ENCODE assay signal across 28 cellular contexts in genomic region chr17:78348055-78348745, GRCh38. TPM values are rescaled to one million over a fixed set of nuclear protein-coding genes. Genes with fewer than 3 reads are reported as not detected.
DNase-seq lines count a peak whose midpoint lies in the region; ATAC-seq and TF ChIP-seq lines count a peak whose summit lies in the region.
"Had no signal": no experiment of that assay in that cellular context is flagged by ENCODE, and none has a peak within 500 bp of the region (broad histone marks: within the 10 kb centered on the region; RNA-seq: fewer than 3 reads in every experiment).

No MANE protein-coding gene starts in this region.

- no peak overlapping the region for H2BK120ac ChIP-seq in mesendoderm (ENCODE audit: low read depth, low read length)

- H3K36me3 ChIP-seq in CD8-positive, alpha-beta T cell (ENCODE audit: insufficient read depth, low read length) = no peaks in the 10 kb centered on the region
- H3K36me3 ChIP-seq in mesendoderm (ENCODE audit: control insufficient read depth, insufficient read depth, low read length) = no peaks in the 10 kb centered on the region
- H3K36me3 ChIP-seq: adrenal gland, lower lobe of right lung, neutrophil, thyroid gland had no signal

- H3K4ac ChIP-seq in mesendoderm (ENCODE audit: low read depth, low read length) = no peak overlapping the region

- no peaks in the 10 kb centered on the region for H3K27me3 ChIP-seq in CD4-positive, alpha-beta T cell (ENCODE audit: control insufficient read depth, insufficient read depth, low read length)
- H3K27me3 ChIP-seq in CD8-positive, alpha-beta T cell (ENCODE audit: insufficient read depth, low read length) = no peaks in the 10 kb centered on the region
- no peaks in the 10 kb centered on the region for H3K27me3 ChIP-seq in mesendoderm (ENCODE audit: insufficient read depth, low read length, poor library complexity)
- H3K27me3 ChIP-seq: adrenal gland, body of pancreas, thyroid gland had no signal

- H2BK15ac ChIP-seq in mesendoderm (replicated peaks; ENCODE audit: low read depth) = no peak overlapping the region

- no peaks in the 10 kb centered on the region for H3K9me3 ChIP-seq in CD4-positive, alpha-beta T cell (ENCODE audit: control insufficient read depth, low read length)
- no peaks in the 10 kb centered on the region for H3K9me3 ChIP-seq in CD8-positive, alpha-beta T cell (ENCODE audit: low read length)
- H3K9me3 ChIP-seq: adrenal gland, body of pancreas, lower lobe of right lung, neutrophil, psoas muscle, thyroid gland had no signal

- no peak overlapping the region for H2AK5ac ChIP-seq in mesendoderm (ENCODE audit: low read length)

- no peaks in the 10 kb centered on the region for H3K79me2 ChIP-seq in mesendoderm (ENCODE audit: control insufficient read depth, insufficient read depth, low read length)

- peak overlapping the region; percentile 5 for H3K56ac ChIP-seq in mesendoderm (ENCODE audit: low read length)

- H3K27me3 Mint-ChIP-seq in CD4-positive, alpha-beta T cell = no peaks in the 10 kb centered on the region
- H3K27me3 Mint-ChIP-seq in CD8-positive, alpha-beta T cell (ENCODE audit: low read depth) = no peaks in the 10 kb centered on the region
- H3K27me3 Mint-ChIP-seq in activated T-helper 17 cell treated with anti-CD3 and anti-CD28 coated beads, Interleukin-2, amount 50 U/mL, for 72 hours = no peaks in the 10 kb centered on the region
- no peaks in the 10 kb centered on the region for H3K27me3 Mint-ChIP-seq in activated CD4-positive, alpha-beta memory T cell treated with anti-CD3 and anti-CD28 coated beads, Interleukin-2, amount 10 ng/mL, durations not matched to agents 7 days and 5 days
- H3K27me3 Mint-ChIP-seq: CD4-positive, CD25-positive, alpha-beta regulatory T cell had no signal

- H2BK5ac ChIP-seq in mesendoderm (ENCODE audit: low read length) = no peak overlapping the region

- no peaks in the 10 kb centered on the region for H3K79me1 ChIP-seq in mesendoderm (ENCODE audit: low read length)

- H3K23ac ChIP-seq in mesendoderm (ENCODE audit: low read length) = no peak overlapping the region

- no peak for ATAC-seq in CD4-positive, alpha-beta T cell (ENCODE audit: poor library complexity)
- no peak for ATAC-seq in CD8-positive, alpha-beta T cell
- ATAC-seq in activated T-helper 17 cell treated with anti-CD3 and anti-CD28 coated beads, Interleukin-2, amount 50 U/mL, for 72 hours (replicated peaks) = peak; percentile 28
- no peak for ATAC-seq in GM18520 (IDR thresholded peaks at IDR 0.05; ENCODE audit: unreplicated experiment)
- no peak for ATAC-seq in HG02973 (IDR thresholded peaks at IDR 0.05; ENCODE audit: unreplicated experiment)
- ATAC-seq: PC-3, psoas muscle, Right ventricle myocardium inferior had no signal

- no peak overlapping the region for H4K8ac ChIP-seq in mesendoderm (ENCODE audit: low read depth, low read length)

- H3K9ac ChIP-seq in mesendoderm (ENCODE audit: low read length) = no peak overlapping the region

- no peak overlapping the region for H4K5ac ChIP-seq in mesendoderm (ENCODE audit: low read length)

- peaks cover 85% of the 10 kb centered on the region for H3K4me1 Mint-ChIP-seq in CD4-positive, alpha-beta T cell (ENCODE audit: low read depth)
- H3K4me1 Mint-ChIP-seq in CD8-positive, alpha-beta T cell (ENCODE audit: low read depth) = peaks cover 69% of the 10 kb centered on the region
- H3K4me1 Mint-ChIP-seq in activated T-helper 17 cell treated with anti-CD3 and anti-CD28 coated beads, Interleukin-2, amount 50 U/mL, for 72 hours = peaks cover 47% of the 10 kb centered on the region
- peaks cover 74% of the 10 kb centered on the region for H3K4me1 Mint-ChIP-seq in activated CD4-positive, alpha-beta memory T cell treated with anti-CD3 and anti-CD28 coated beads, Interleukin-2, amount 10 ng/mL, durations not matched to agents 7 days and 5 days

- H3K18ac ChIP-seq in mesendoderm (ENCODE audit: low read length) = no peak overlapping the region

- POLR2A ChIA-PET in CD4-positive, alpha-beta T cell (lab: Charles Lee) = interaction anchor here (0.6 to 1.2 kb wide), 7 partner anchors 8 to 90 kb away, joined by 3 to 5 read pairs (median 3); partner anchors contain the start of gene SOCS3
- POLR2A ChIA-PET in CD8-positive, alpha-beta T cell (lab: Charles Lee) = interaction anchor here (0.6 kb wide), 1 partner anchor 39 kb away, joined by 3 read pairs; no protein-coding TSS in a partner anchor
- POLR2A ChIA-PET in activated CD4-positive, alpha-beta memory T cell treated with anti-CD3 and anti-CD28 coated beads, Interleukin-2, amount 10 ng/mL, durations not matched to agents 7 days and 5 days (lab: Charles Lee) = interaction anchor here (0.7 to 1.2 kb wide), 4 partner anchors 8 to 36 kb away, joined by 3 to 5 read pairs (median 3); no protein-coding TSS in a partner anchor

- H3K4me2 ChIP-seq in mesendoderm (ENCODE audit: low read length) = no peak overlapping the region

- no peak overlapping the region for H3K4me3 Mint-ChIP-seq in CD4-positive, alpha-beta T cell
- no peak overlapping the region for H3K4me3 Mint-ChIP-seq in CD8-positive, alpha-beta T cell
- H3K4me3 Mint-ChIP-seq in activated T-helper 17 cell treated with anti-CD3 and anti-CD28 coated beads, Interleukin-2, amount 50 U/mL, for 72 hours = peak overlapping the region; percentile 15
- H3K4me3 Mint-ChIP-seq in activated CD4-positive, alpha-beta memory T cell treated with anti-CD3 and anti-CD28 coated beads, Interleukin-2, amount 10 ng/mL, durations not matched to agents 7 days and 5 days = no peak overlapping the region

- no peak for TF ChIP-seq CTCF in CD4-positive, alpha-beta T cell (IDR thresholded peaks at IDR 0.05)
- no peak for TF ChIP-seq CTCF in CD8-positive, alpha-beta T cell (IDR thresholded peaks at IDR 0.05)

- no peak for DNase-seq in CD4-positive, alpha-beta T cell
- no peak for DNase-seq in CD8-positive, alpha-beta T cell
- DNase-seq in mesendoderm (no peak), GF-D8 (lab: John Stamatoyannopoulos, UW) (no peak)
- no peak for DNase-seq in activated CD4-positive, alpha-beta memory T cell treated with anti-CD3 and anti-CD28 coated beads, Interleukin-2, amount 10 ng/mL, durations not matched to agents 7 days and 5 days
- DNase-seq: activated CD8-positive, alpha-beta memory T cell treated with anti-CD3 and anti-CD28 coated beads, Interleukin-2, amount 50 U/mL, for 4 hours; activated effector memory CD4-positive, alpha-beta T cell treated with anti-CD3 and anti-CD28 coated beads, Interleukin-2, amount 50 U/mL, for 16 hours; adrenal gland; CD4-positive, CD25-positive, alpha-beta regulatory T cell; DMS 273 treated with DMSO at 0.1 percent for 48 hours; islet precursor cell; NCI-H1105; NCI-H187 treated with DMSO at 0.1 percent for 48 hours; NCI-H2171 treated with DMSO at 0.1 percent for 48 hours; NCI-H524; PC-3; psoas muscle; stimulated activated CD4-positive, alpha-beta T cell treated with anti-CD3 and anti-CD28 coated beads, Interleukin-4, amount 100 ng/mL, for 4 hours; stimulated activated naive CD4-positive, alpha-beta T cell treated with Interleukin-2 at 50 U/mL for 16 hours; T-helper 9 cell had no signal

- peaks cover 68% of the 10 kb centered on the region for H3K4me1 ChIP-seq in CD8-positive, alpha-beta T cell (ENCODE audit: insufficient read depth, low read length)
- peaks cover 7% of the 10 kb centered on the region for H3K4me1 ChIP-seq in mesendoderm (ENCODE audit: control insufficient read depth, low read depth, low read length)

- peak overlapping the region; percentile 99 for H3K27ac Mint-ChIP-seq in CD4-positive, alpha-beta T cell
- peak overlapping the region; percentile 57 for H3K27ac Mint-ChIP-seq in CD8-positive, alpha-beta T cell
- no peak overlapping the region for H3K27ac Mint-ChIP-seq in activated T-helper 17 cell treated with anti-CD3 and anti-CD28 coated beads, Interleukin-2, amount 50 U/mL, for 72 hours
- no peak overlapping the region for H3K27ac Mint-ChIP-seq in activated CD4-positive, alpha-beta memory T cell treated with anti-CD3 and anti-CD28 coated beads, Interleukin-2, amount 10 ng/mL, durations not matched to agents 7 days and 5 days

- no peak overlapping the region for H3K4me3 ChIP-seq in CD8-positive, alpha-beta T cell (ENCODE audit: low read depth, low read length)
- H3K4me3 ChIP-seq in mesendoderm (ENCODE audit: low read length) = no peak overlapping the region
- H3K4me3 ChIP-seq: adrenal gland, body of pancreas, lower lobe of right lung, psoas muscle, thyroid gland had no signal

- no peak overlapping the region for H3K27ac ChIP-seq in CD4-positive, alpha-beta T cell (ENCODE audit: low read depth, low read length)
- no peak overlapping the region for H3K27ac ChIP-seq in CD8-positive, alpha-beta T cell (ENCODE audit: low read depth, low read length)
- H3K27ac ChIP-seq in mesendoderm (ENCODE audit: low read depth, low read length) = no peak overlapping the region
- H3K27ac ChIP-seq: adrenal gland, body of pancreas, lower lobe of right lung, neutrophil, psoas muscle had no signal

- CTCF ChIA-PET in CD4-positive, alpha-beta T cell (lab: Charles Lee) = interaction anchor here (0.7 to 0.9 kb wide), 2 partner anchors 12 to 89 kb away, joined by 3 to 4 read pairs; no protein-coding TSS in a partner anchor
- CTCF ChIA-PET in CD8-positive, alpha-beta T cell (lab: Charles Lee) = interaction anchor here (0.9 to 2.9 kb wide), 4 partner anchors 10 to 97 kb away, joined by 3 to 7 read pairs (median 4); no protein-coding TSS in a partner anchor
- CTCF ChIA-PET in activated CD4-positive, alpha-beta memory T cell treated with anti-CD3 and anti-CD28 coated beads, Interleukin-2, amount 10 ng/mL, durations not matched to agents 7 days and 5 days (lab: Charles Lee) = no interaction called here

- no peaks in the 10 kb centered on the region for H3K9me3 Mint-ChIP-seq in CD4-positive, alpha-beta T cell
- no peaks in the 10 kb centered on the region for H3K9me3 Mint-ChIP-seq in CD8-positive, alpha-beta T cell
- H3K9me3 Mint-ChIP-seq in activated T-helper 17 cell treated with anti-CD3 and anti-CD28 coated beads, Interleukin-2, amount 50 U/mL, for 72 hours = no peaks in the 10 kb centered on the region
- no peaks in the 10 kb centered on the region for H3K9me3 Mint-ChIP-seq in activated CD4-positive, alpha-beta memory T cell treated with anti-CD3 and anti-CD28 coated beads, Interleukin-2, amount 10 ng/mL, durations not matched to agents 7 days and 5 days
- H3K9me3 Mint-ChIP-seq: CD4-positive, CD25-positive, alpha-beta regulatory T cell had no signal

- WGBS in mesendoderm (ENCODE audit: extremely low coverage, insufficient coverage, low lambda C conversion rate) = no CpG with 5 or more reads among the region's 7 CpGs

- no peaks in the 10 kb centered on the region for H3K36me3 Mint-ChIP-seq in CD4-positive, alpha-beta T cell (ENCODE audit: low read depth)
- no peaks in the 10 kb centered on the region for H3K36me3 Mint-ChIP-seq in CD8-positive, alpha-beta T cell
- H3K36me3 Mint-ChIP-seq in activated T-helper 17 cell treated with anti-CD3 and anti-CD28 coated beads, Interleukin-2, amount 50 U/mL, for 72 hours (ENCODE audit: low read depth) = no peaks in the 10 kb centered on the region
- H3K36me3 Mint-ChIP-seq in activated CD4-positive, alpha-beta memory T cell treated with anti-CD3 and anti-CD28 coated beads, Interleukin-2, amount 10 ng/mL, durations not matched to agents 7 days and 5 days (ENCODE audit: low read depth) = no peaks in the 10 kb centered on the region
- H3K36me3 Mint-ChIP-seq: CD4-positive, CD25-positive, alpha-beta regulatory T cell had no signal

- intact Hi-C loops in CD4-positive, alpha-beta T cell (cut with DNase I, micrococcal nuclease) = no loop called here
- intact Hi-C loops in CD8-positive, alpha-beta T cell (cut with DNase I, micrococcal nuclease) = no loop called here

RNA-seq across cellular contexts. Expression of gene SOCS3, which starts 11.7 kb away (rescaled TPM):
- 100 to 1,000 TPM; 414 to 427 TPM for total RNA-seq in CD4-positive, alpha-beta T cell
- 100 to 1,000 TPM; 279 to 283 TPM for total RNA-seq in CD8-positive, alpha-beta T cell
- total RNA-seq in activated T-helper 17 cell treated with anti-CD3 and anti-CD28 coated beads, Interleukin-2, amount 50 U/mL, for 72 hours = 100 to 1,000 TPM; 129 to 175 TPM
- polyA plus RNA-seq in mesendoderm (2013, experiment 1 of 2) = 11.2 TPM
- polyA plus RNA-seq in mesendoderm (2013, experiment 2 of 2) = 11.0 TPM
- total RNA-seq in activated CD4-positive, alpha-beta memory T cell treated with anti-CD3 and anti-CD28 coated beads, Interleukin-2, amount 10 ng/mL, durations not matched to agents 7 days and 5 days = 10 to 100 TPM; 68.7 to 69.8 TPM

RNA-seq across cellular contexts. Expression of gene PGS1, which starts 30.2 kb away (rescaled TPM):
- total RNA-seq in CD4-positive, alpha-beta T cell = 10 to 100 TPM; 40.9 to 45.3 TPM
- 10 to 100 TPM; 34.6 to 36.3 TPM for total RNA-seq in CD8-positive, alpha-beta T cell
- total RNA-seq in activated T-helper 17 cell treated with anti-CD3 and anti-CD28 coated beads, Interleukin-2, amount 50 U/mL, for 72 hours = 100 to 1,000 TPM in 1 of 2 donors, 10 to 100 TPM in 1; 76.1 to 101 TPM
- 24.0 TPM for polyA plus RNA-seq in mesendoderm (2013, experiment 1 of 2)
- polyA plus RNA-seq in mesendoderm (2013, experiment 2 of 2) = 23.5 TPM
- total RNA-seq in activated CD4-positive, alpha-beta memory T cell treated with anti-CD3 and anti-CD28 coated beads, Interleukin-2, amount 10 ng/mL, durations not matched to agents 7 days and 5 days = 10 to 100 TPM; 70.7 to 75.5 TPM

Comparison
In these comparisons a context has a peak if more than half of its experiments do, and no peak if none do; other contexts are left out.
1. H3K27ac Mint-ChIP-seq: peak in CD4-positive, alpha-beta T cell (single experiment) and CD8-positive, alpha-beta T cell (single experiment); none in activated T-helper 17 cell treated with anti-CD3 and anti-CD28 coated beads, Interleukin-2, amount 50 U/mL, for 72 hours (single experiment) and activated CD4-positive, alpha-beta memory T cell treated with anti-CD3 and anti-CD28 coated beads, Interleukin-2, amount 10 ng/mL, durations not matched to agents 7 days and 5 days (single experiment).